8 cellular contexts compared by ENCODE assay signal in genomic region chr19:48624791-48625723, GRCh38. TPM values are rescaled to one million over a fixed set of nuclear protein-coding genes. Genes with fewer than 3 reads are reported as not detected.
DNase-seq lines count a peak whose midpoint lies in the region; ATAC-seq and TF ChIP-seq lines count a peak whose summit lies in the region.

No MANE protein-coding gene starts in this region.

- H3K27me3 Mint-ChIP-seq in activated T-cell treated with anti-CD3 and anti-CD28 coated beads, Interleukin-2, amount 50 U/mL, for 4 hours (ENCODE audit: low read depth) = no peaks in the 10 kb centered on the region
- no peaks in the 10 kb centered on the region for H3K27me3 Mint-ChIP-seq in activated naive CD8-positive, alpha-beta T cell treated with anti-CD3 and anti-CD28 coated beads, Interleukin-2, amount 50 U/mL, for 24 hours

- intact Hi-C loops in thyroid gland (cut with DNase I) = no loop called here

- no peaks in the 10 kb centered on the region for H3K9me3 ChIP-seq in thyroid gland

- peaks cover 4 to 5% of the 10 kb centered on the region in 2 donors for H3K36me3 ChIP-seq in thyroid gland

- no peaks in the 10 kb centered on the region for H3K27me3 ChIP-seq in thyroid gland

- H3K4me3 Mint-ChIP-seq in activated T-cell treated with anti-CD3 and anti-CD28 coated beads, Interleukin-2, amount 50 U/mL, for 4 hours = peak overlapping the region; percentile 17
- peak overlapping the region; percentile 80 for H3K4me3 Mint-ChIP-seq in activated naive CD8-positive, alpha-beta T cell treated with anti-CD3 and anti-CD28 coated beads, Interleukin-2, amount 50 U/mL, for 24 hours

- H3K27ac ChIP-seq in thyroid gland = peak overlapping the region; percentile 73 to 81 (median 81)

- TF ChIP-seq POLR2A in thyroid gland (IDR thresholded peaks at IDR 0.05) = no peak

- no peak for DNase-seq in activated T-cell treated with anti-CD3 and anti-CD28 coated beads, Interleukin-2, amount 50 U/mL, for 4 hours
- DNase-seq in activated T-cell treated with anti-CD3 and anti-CD28 coated beads, Interleukin-2, amount 50 U/mL, for 48 hours = no peak
- DNase-seq in activated naive CD8-positive, alpha-beta T cell treated with anti-CD3 and anti-CD28 coated beads, Interleukin-2, amount 50 U/mL, for 24 hours = no peak
- DNase-seq in left lobe of liver (ENCODE audit: low spot score) (peak; percentile 69), thyroid gland (peak; percentile 24 to 34), NCI-H1048 (lab: John Stamatoyannopoulos, UW) (no peak), NOMO-1 (lab: John Stamatoyannopoulos, UW; ENCODE audit: unreplicated experiment in 2 of 2) (no peak), HuH-7.5 (ENCODE audit: low spot score) (no peak)

- no peak for ATAC-seq in activated T-cell treated with anti-CD3 and anti-CD28 coated beads, Interleukin-2, amount 50 U/mL, for 4 hours
- ATAC-seq in activated naive CD8-positive, alpha-beta T cell treated with anti-CD3 and anti-CD28 coated beads, Interleukin-2, amount 50 U/mL, for 24 hours = no peak
- peak; percentile 49 for ATAC-seq in left lobe of liver

- 50 to 55% methylated on average over 23 to 24 of the region's 24 CpGs for WGBS in thyroid gland, 2 donors

- peak overlapping the region in 1 of 3 donors; percentile 37 for H3K4me3 ChIP-seq in thyroid gland (replicated peaks in 1 of 3)

- H3K4me1 Mint-ChIP-seq in activated T-cell treated with anti-CD3 and anti-CD28 coated beads, Interleukin-2, amount 50 U/mL, for 4 hours (ENCODE audit: low read depth) = peaks cover 32% of the 10 kb centered on the region
- H3K4me1 Mint-ChIP-seq in activated naive CD8-positive, alpha-beta T cell treated with anti-CD3 and anti-CD28 coated beads, Interleukin-2, amount 50 U/mL, for 24 hours = peaks cover 46% of the 10 kb centered on the region

- TF ChIP-seq CTCF in thyroid gland (IDR thresholded peaks at IDR 0.05) = no peak

- peaks cover 15 to 24% of the 10 kb centered on the region in 2 donors for H3K4me1 ChIP-seq in thyroid gland

- H3K36me3 Mint-ChIP-seq in activated T-cell treated with anti-CD3 and anti-CD28 coated beads, Interleukin-2, amount 50 U/mL, for 4 hours (ENCODE audit: insufficient read depth) = peaks cover 10% of the 10 kb centered on the region
- peaks cover 31% of the 10 kb centered on the region for H3K36me3 Mint-ChIP-seq in activated naive CD8-positive, alpha-beta T cell treated with anti-CD3 and anti-CD28 coated beads, Interleukin-2, amount 50 U/mL, for 24 hours (ENCODE audit: low read depth)

- H3K27ac Mint-ChIP-seq in activated naive CD8-positive, alpha-beta T cell treated with anti-CD3 and anti-CD28 coated beads, Interleukin-2, amount 50 U/mL, for 24 hours = no peak overlapping the region

- H3K9me3 Mint-ChIP-seq in activated T-cell treated with anti-CD3 and anti-CD28 coated beads, Interleukin-2, amount 50 U/mL, for 4 hours = no peaks in the 10 kb centered on the region
- H3K9me3 Mint-ChIP-seq in activated naive CD8-positive, alpha-beta T cell treated with anti-CD3 and anti-CD28 coated beads, Interleukin-2, amount 50 U/mL, for 24 hours = no peaks in the 10 kb centered on the region

RNA-seq across cellular contexts. Expression of gene SPHK2, which starts 5.8 kb away (rescaled TPM):
- 10 to 100 TPM; 39.8 to 43.1 (median 40.6) TPM for total RNA-seq in activated T-cell treated with anti-CD3 and anti-CD28 coated beads, Interleukin-2, amount 50 U/mL, for 4 hours
- total RNA-seq in left lobe of liver (41.6 TPM), thyroid gland (10 to 100 TPM; 17.1 to 45.4 (median 31.4) TPM)

RNA-seq across cellular contexts. Expression of gene RPL18, which starts 6.1 kb away (rescaled TPM):
- total RNA-seq in activated T-cell treated with anti-CD3 and anti-CD28 coated beads, Interleukin-2, amount 50 U/mL, for 4 hours = 1,000 to 10,000 TPM; 2,406 to 2,595 (median 2,478) TPM
- total RNA-seq in left lobe of liver (401 TPM), thyroid gland (1,000 to 10,000 TPM; 1,845 to 2,426 (median 1,951) TPM)

RNA-seq across cellular contexts. Expression of gene FAM83E, which starts 10.2 kb away (rescaled TPM):
- 10 to 100 TPM; 11.3 to 15.7 (median 13.1) TPM for total RNA-seq in activated T-cell treated with anti-CD3 and anti-CD28 coated beads, Interleukin-2, amount 50 U/mL, for 4 hours
- 0.18 TPM for total RNA-seq in left lobe of liver
- total RNA-seq in thyroid gland = not detected

RNA-seq across cellular contexts. Expression of gene DBP, which starts 12.1 kb away (rescaled TPM):
- 10 to 100 TPM in 2 of 3 donors, 1 to 10 TPM in 1; 6.7 to 12.3 (median 11.2) TPM for total RNA-seq in activated T-cell treated with anti-CD3 and anti-CD28 coated beads, Interleukin-2, amount 50 U/mL, for 4 hours
- total RNA-seq in left lobe of liver = 11.4 TPM
- total RNA-seq in thyroid gland = 10 to 100 TPM; 18.9 to 32.8 (median 25.1) TPM

RNA-seq across cellular contexts. Expression of gene SPACA4, which starts 18.5 kb away (rescaled TPM):
- total RNA-seq in activated T-cell treated with anti-CD3 and anti-CD28 coated beads, Interleukin-2, amount 50 U/mL, for 4 hours = not detected
- not detected for total RNA-seq in left lobe of liver
- under 1 TPM in 1 of 4 donors, not detected in 3; 0.67 TPM for total RNA-seq in thyroid gland

Comparison
In these comparisons a context has a peak if more than half of its experiments do, and no peak if none do; other contexts are left out.
1. DNase-seq: peak in left lobe of liver (single experiment) and thyroid gland (2 of 2); none in activated T-cell treated with anti-CD3 and anti-CD28 coated beads, Interleukin-2, amount 50 U/mL, for 4 hours (single experiment), activated T-cell treated with anti-CD3 and anti-CD28 coated beads, Interleukin-2, amount 50 U/mL, for 48 hours (0 of 2), activated naive CD8-positive, alpha-beta T cell treated with anti-CD3 and anti-CD28 coated beads, Interleukin-2, amount 50 U/mL, for 24 hours (single experiment), NCI-H1048 (single experiment), NOMO-1 (0 of 2) and HuH-7.5 (single experiment).
2. RNA of gene FAM83E, which starts 10.2 kb away (total RNA-seq): 11.3 to 15.7 TPM in activated T-cell treated with anti-CD3 and anti-CD28 coated beads, Interleukin-2, amount 50 U/mL, for 4 hours; 0.18 TPM in left lobe of liver (single experiment) and not detected in thyroid gland; every median in the first group is over 10 times any median in the second.